18 cellular contexts compared by ENCODE assay signal in the genomic region with DNA sequence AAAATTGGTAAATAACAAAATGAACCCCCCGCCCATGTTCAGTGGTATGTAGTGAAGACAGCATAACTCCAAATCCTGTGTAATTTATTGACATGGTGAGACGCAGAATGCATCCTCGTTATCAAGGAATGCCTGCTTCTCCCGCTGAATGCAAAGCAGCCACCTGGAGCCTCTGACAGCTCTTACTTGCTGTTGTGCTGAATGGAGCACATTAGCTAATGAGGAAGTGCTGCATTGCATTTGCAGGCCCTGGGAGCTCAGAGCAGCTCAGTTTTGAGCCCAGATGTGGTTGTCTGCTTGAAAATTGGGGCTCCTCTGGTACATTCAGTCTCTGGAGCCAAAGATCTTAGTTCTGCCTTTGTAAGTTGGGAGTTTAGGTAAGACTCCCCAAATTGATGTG. TPM values are rescaled to one million over a fixed set of nuclear protein-coding genes. Genes with fewer than 3 reads are reported as not detected.
DNase-seq lines count a peak whose midpoint lies in the region; ATAC-seq and TF ChIP-seq lines count a peak whose summit lies in the region.
"Had no signal": no experiment of that assay in that cellular context is flagged by ENCODE, and none has a peak within 500 bp of the region (broad histone marks: within the 10 kb centered on the region; RNA-seq: fewer than 3 reads in every experiment).

No MANE protein-coding gene starts in this region.

- TF ChIP-seq CTCF in colonic mucosa (IDR thresholded peaks at IDR 0.05) (no peak), spleen (IDR thresholded peaks at IDR 0.05 in 8 of 11, conservative IDR thresholded peaks at IDR 0.05 in 3 of 11) (no peak)

- 63 to 88% (median 73%) methylated on average over 4 of the region's 4 CpGs for WGBS in spleen, 5 donors

- H4K20me1 ChIP-seq in BLaER1 treated with 17β-estradiol and CSF1 and Interleukin-3, amounts not matched to agents 10 nM and 100 nM: no peaks in the 10 kb centered on the region

- ATAC-seq in GM21367 (IDR thresholded peaks at IDR 0.05; ENCODE audit: unreplicated experiment): no peak
- ATAC-seq: natural killer cell had no signal

- peak; percentile 21 to 44 for DNase-seq in NOMO-1 (lab: John Stamatoyannopoulos, UW; ENCODE audit: unreplicated experiment in 2 of 2)
- DNase-seq in colonic mucosa: peak; percentile 23
- no peak for DNase-seq in spleen
- DNase-seq in NCI-H82 (lab: John Stamatoyannopoulos, UW): no peak
- no peak for DNase-seq in NK-92 (lab: John Stamatoyannopoulos, UW; ENCODE audit: unreplicated experiment)
- DNase-seq: activated CD8-positive, alpha-beta memory T cell treated with anti-CD3 and anti-CD28 coated beads for 24 hours; glutamatergic neuron; KG1; natural killer cell; NCI-H146; NCI-H446; stimulated activated CD4-positive, alpha-beta T cell treated with anti-CD3 and anti-CD28 coated beads, Interleukin-12 subunit alpha, Interleukin-12 subunit beta, amount 100 ng/mL, for 4 hours; T-helper 1 cell had no signal

- H3K4me2 ChIP-seq in BLaER1 treated with 17β-estradiol and CSF1 and Interleukin-3, amounts not matched to agents 10 nM and 100 nM: peak overlapping the region in 9 of 11 experiments; percentile 34 to 77 (median 49); a peak in 16 of 22 replicates

- no peaks in the 10 kb centered on the region; a peak in 1 of 22 replicates for H3K9me3 ChIP-seq in BLaER1 treated with 17β-estradiol and CSF1 and Interleukin-3, amounts not matched to agents 10 nM and 100 nM (replicated peaks in 1 of 11)
- H3K9me3 ChIP-seq in HUES6 (ENCODE audit: control insufficient read depth, insufficient read depth, low read depth, low read length): no peaks in the 10 kb centered on the region
- no peaks in the 10 kb centered on the region for H3K9me3 ChIP-seq in colonic mucosa
- H3K9me3 ChIP-seq in spleen: no peaks in the 10 kb centered on the region
- H3K9me3 ChIP-seq: thoracic aorta had no signal

- intact Hi-C loops in colonic mucosa (cut with DNase I) (no loop called here), spleen (cut with DNase I; ENCODE audit: low total_unique reads) (no loop called here)

- H3K9ac ChIP-seq in BLaER1 treated with 17β-estradiol and CSF1 and Interleukin-3, amounts not matched to agents 10 nM and 100 nM: peak overlapping the region in 2 of 11 experiments; percentile 1 to 36; a peak in 4 of 22 replicates
- peak overlapping the region; percentile 20 for H3K9ac ChIP-seq in HUES6 (ENCODE audit: low read length)
- H3K9ac ChIP-seq in colonic mucosa (ENCODE audit: low read depth in 2 of 2, low read length in 2 of 2): peak overlapping the region in 1 of 2 donors; percentile 41

- no peaks in the 10 kb centered on the region for H3K36me3 ChIP-seq in BLaER1 treated with 17β-estradiol and CSF1 and Interleukin-3, amounts not matched to agents 10 nM and 100 nM
- H3K36me3 ChIP-seq in HUES6 (ENCODE audit: control insufficient read depth, insufficient read depth, low read length) (no peaks in the 10 kb centered on the region), colonic mucosa (no peaks in the 10 kb centered on the region), spleen (no peaks in the 10 kb centered on the region)
- H3K36me3 ChIP-seq: thoracic aorta had no signal

- H3K4me1 ChIP-seq in BLaER1 treated with 17β-estradiol and CSF1 and Interleukin-3, amounts not matched to agents 10 nM and 100 nM: peaks cover 28 to 62% (median 52%) of the 10 kb centered on the region in 10 experiments
- H3K4me1 ChIP-seq in HUES6 (ENCODE audit: control insufficient read depth, insufficient read depth, low read length): peaks cover 63% of the 10 kb centered on the region
- no peaks in the 10 kb centered on the region for H3K4me1 ChIP-seq in colonic mucosa
- peaks cover 0 to 3% (median 0%) of the 10 kb centered on the region in 6 donors for H3K4me1 ChIP-seq in spleen

- no peak overlapping the region for H3K4me3 ChIP-seq in BLaER1 treated with 17β-estradiol and CSF1 and Interleukin-3, amounts not matched to agents 10 nM and 100 nM
- H3K4me3 ChIP-seq in HUES6 (ENCODE audit: low read depth, low read length) (0 out of 2 replicates have a peak overlapping the region, but pooled peaks have one; percentile 11), colonic mucosa (no peak overlapping the region), spleen (no peak overlapping the region)
- H3K4me3 ChIP-seq: thoracic aorta had no signal

- no peak for TF ChIP-seq POLR2A in spleen (IDR thresholded peaks at IDR 0.05)

- no peaks in the 10 kb centered on the region for H3K27me3 ChIP-seq in BLaER1 treated with 17β-estradiol and CSF1 and Interleukin-3, amounts not matched to agents 10 nM and 100 nM
- H3K27me3 ChIP-seq in HUES6 (ENCODE audit: control insufficient read depth, insufficient read depth, low read length): peaks cover 26% of the 10 kb centered on the region
- no peaks in the 10 kb centered on the region for H3K27me3 ChIP-seq in colonic mucosa
- H3K27me3 ChIP-seq in spleen (replicated peaks in 1 of 7): no peaks in the 10 kb centered on the region

- peak overlapping the region in 9 of 11 experiments; percentile 12 to 91 (median 59); a peak in 14 of 22 replicates for H3K27ac ChIP-seq in BLaER1 treated with 17β-estradiol and CSF1 and Interleukin-3, amounts not matched to agents 10 nM and 100 nM
- H3K27ac ChIP-seq in HUES6 (ENCODE audit: low read depth, low read length) (no peak overlapping the region), colonic mucosa (no peak overlapping the region), spleen (no peak overlapping the region)
- H3K27ac ChIP-seq: thoracic aorta had no signal

RNA-seq across cellular contexts. Expression of gene PLAC8L1, which starts 28.9 kb away (rescaled TPM):
- total RNA-seq in colonic mucosa: not detected
- total RNA-seq in spleen: 1 to 10 TPM in 1 of 7 donors, not detected in 6; 1.0 TPM
- polyA plus RNA-seq in spleen: 1 to 10 TPM in 1 of 3 donors, under 1 TPM in 2; 0.29 to 1.3 (median 0.41) TPM
- total RNA-seq: pulmonary artery endothelial cell, thoracic aorta had no signal

Comparison
In these comparisons a context has a peak if more than half of its experiments do, and no peak if none do; other contexts are left out.
1. H3K27ac ChIP-seq: peak in BLaER1 treated with 17β-estradiol and CSF1 and Interleukin-3, amounts not matched to agents 10 nM and 100 nM (9 of 11); none in HUES6 (single experiment), colonic mucosa (single experiment) and spleen (0 of 8).
2. DNase-seq: peak in NOMO-1 (2 of 2) and colonic mucosa (single experiment); none in spleen (single experiment), NCI-H82 (single experiment) and NK-92 (single experiment).